Comparison of ENCODE assay signal across 8 cellular contexts in the genomic region with DNA sequence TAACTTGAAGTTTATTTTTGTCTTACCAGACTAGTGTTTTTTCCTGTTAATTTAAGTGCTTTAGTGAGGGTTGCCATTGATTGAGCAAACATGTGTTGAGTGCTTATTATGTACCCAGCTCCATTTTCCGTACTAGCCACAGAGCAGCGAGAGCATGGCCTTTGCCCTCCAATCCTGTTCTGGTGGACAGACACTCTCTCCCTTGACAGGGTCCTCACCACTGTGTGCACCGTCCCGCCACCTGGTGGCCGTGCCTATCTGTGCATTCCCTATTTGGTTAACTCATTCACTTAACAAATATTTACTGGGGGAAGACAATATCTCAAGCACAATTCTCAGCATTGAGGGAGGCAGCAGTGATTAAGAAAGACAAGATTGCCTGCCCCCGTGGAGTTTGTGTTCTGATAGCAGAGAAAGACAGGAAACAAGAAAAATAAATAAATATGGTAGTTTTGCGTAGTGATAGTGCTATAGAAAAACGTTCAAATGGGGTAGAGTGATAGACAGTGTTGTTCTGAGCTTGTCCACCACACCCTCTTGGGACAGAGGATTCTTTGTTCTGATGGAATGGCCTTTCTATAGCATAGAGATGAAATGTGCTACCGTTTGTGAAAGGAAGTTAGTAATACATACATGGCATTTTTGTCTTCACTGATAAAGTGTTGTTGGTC. TPM values are rescaled to one million over a fixed set of nuclear protein-coding genes. Genes with fewer than 3 reads are reported as not detected.
A peak's percentile ranks its signal among the peaks of the same experiment; 100 is the strongest.
DNase-seq lines count a peak whose midpoint lies in the region; ATAC-seq, FAIRE-seq and TF ChIP-seq lines count a peak whose summit lies in the region.

No MANE protein-coding gene starts in this region.

- H3K9me3 ChIP-seq in GM12878 (replicated peaks; ENCODE audit: control insufficient read depth, insufficient read depth, low read length) = no peaks in the 10 kb centered on the region

- no peaks in the 10 kb centered on the region for H3K79me2 ChIP-seq in ACC112 (ENCODE audit: control insufficient read depth, insufficient read depth, low read length, unreplicated experiment)
- no peaks in the 10 kb centered on the region for H3K79me2 ChIP-seq in GM12878 (ENCODE audit: control insufficient read depth, insufficient read depth, low read length)

- RAD21 ChIA-PET in GM12878 (lab: Charles Lee; ENCODE audit: unreplicated experiment) = interaction anchor here (0.5 to 2.0 kb wide), 5 partner anchors 9 to 75 kb away, joined by 3 to 7 read pairs (median 5); no protein-coding TSS in a partner anchor

- in situ Hi-C loops in GM12878 (cut with MboI) = no loop called here

- peak; percentile 47 for FAIRE-seq in GM12878 (lab: Jason Lieb, UNC)

- H3K9ac ChIP-seq in GM12878 (ENCODE audit: control insufficient read depth, insufficient read depth, low read length) = no peak overlapping the region

- SMC1A ChIA-PET in GM12878 (lab: Charles Lee; ENCODE audit: uncharacterized antibody, unreplicated experiment) = interaction anchor here (1.0 to 7.8 kb wide), 6 partner anchors 9 to 72 kb away, joined by 3 to 63 read pairs (median 5); no protein-coding TSS in a partner anchor

- H3K4me1 ChIP-seq in ACC112 (ENCODE audit: control insufficient read depth, insufficient read depth, low read length, unreplicated experiment) (peaks cover 28% of the 10 kb centered on the region), GM12878 (ENCODE audit: control insufficient read depth, insufficient read depth, low read length) (0 out of 2 replicates have a peak, but pooled peaks cover 2% of the 10 kb centered on the region)

- no peak overlapping the region for H3K4me2 ChIP-seq in GM12878 (ENCODE audit: control insufficient read depth, insufficient read depth)

- ATAC-seq in HG03342 (IDR thresholded peaks at IDR 0.05; ENCODE audit: unreplicated experiment) (peak; percentile 59), GM12878 (peak; percentile 78)

- TF ChIP-seq POLR2A in GM12878 (IDR thresholded peaks at IDR 0.05; ENCODE audit: low read depth, low read length) = no peak

- DNase-seq in SK-N-DZ (ENCODE audit: low spot score) (peak; percentile 44), GM12878 (ENCODE audit: low read depth, low spot score) (no peak), kidney glomerular epithelial cell (lab: John Stamatoyannopoulos, UW) (peak; percentile 21), NOMO-1 treated with DMSO at 0.1 percent for 48 hours (lab: John Stamatoyannopoulos, UW; ENCODE audit: unreplicated experiment) (no peak)
- DNase-seq in stimulated activated CD8-positive, alpha-beta memory T cell treated with anti-CD3 and anti-CD28 coated beads, Interleukin-15, amount 100 ng/mL, for 24 hours (ENCODE audit: low read depth) = peak; percentile 20

- H3K4me3 ChIP-seq in ACC112 (ENCODE audit: low read depth, low read length) (no peak overlapping the region), GM12875 (ENCODE audit: low read depth, low read length) (no peak overlapping the region), GM12878 (no peak overlapping the region)

- TF ChIP-seq EP300 in GM12878 (IDR thresholded peaks at IDR 0.05; ENCODE audit: borderline replicate concordance in 1 of 2, control insufficient read depth in 1 of 2, low read depth in 2 of 2, low read length in 2 of 2) = no peak

- 21% methylated on average over 9 of the region's 9 CpGs for WGBS in GM12878 (ENCODE audit: insufficient coverage, insufficient replicate concordance, low lambda C conversion rate, missing lambda C conversion rate)

- H3K36me3 ChIP-seq in ACC112 (ENCODE audit: insufficient read depth, low read length) = no peaks in the 10 kb centered on the region
- no peaks in the 10 kb centered on the region for H3K36me3 ChIP-seq in GM12878 (ENCODE audit: control insufficient read depth in 2 of 2, insufficient read depth in 2 of 2, low read length in 1 of 2)

- H3K27me3 ChIP-seq in ACC112 (ENCODE audit: insufficient read depth, low read length) = no peaks in the 10 kb centered on the region
- no peaks in the 10 kb centered on the region for H3K27me3 ChIP-seq in GM12878 (replicated peaks in 1 of 2; ENCODE audit: control insufficient read depth in 2 of 2, insufficient read depth in 2 of 2, low read length in 1 of 2)

- peak; percentile 62 for TF ChIP-seq RAD21 in GM12878 (IDR thresholded peaks at IDR 0.05; ENCODE audit: insufficient read depth, low read depth, low read length)

- POLR2A ChIA-PET in GM12878 (lab: Charles Lee) = no interaction called here

- intact Hi-C loops in GM12878 (cut with micrococcal nuclease; ENCODE audit: unreplicated experiment) = loop anchor here (1.0 to 10.0 kb wide), 5 partner anchors 15 to 575 kb away; no protein-coding TSS in a partner anchor

- no peak overlapping the region for H2AFZ ChIP-seq in ACC112 (ENCODE audit: low read length, unreplicated experiment)
- H2AFZ ChIP-seq in GM12878 (ENCODE audit: control insufficient read depth, low read depth, low read length) = no peak overlapping the region

- BruUV-seq in GM12878 (replicated peaks; lab: Mats Ljungman, UMichigan) = no TSS peak

- TF ChIP-seq CTCF in GM12875 (IDR thresholded peaks at IDR 0.05; ENCODE audit: borderline replicate concordance, insufficient read depth, low read depth, low read length) = peak; percentile 85
- TF ChIP-seq CTCF in GM12878 (IDR thresholded peaks at IDR 0.05 in 2 of 3, conservative IDR thresholded peaks at IDR 0.05 in 1 of 3; ENCODE audit: control insufficient read depth in 2 of 3, extremely low read depth in 1 of 3, insufficient read depth in 1 of 3, low read depth in 3 of 3, low read length in 3 of 3) = peak; percentile 77 to 90 (median 88)

- CTCF ChIA-PET in GM12878 (lab: Yijun Ruan, JAX) = interaction anchor here (0.7 to 10.1 kb wide), 12 partner anchors 9 to 376 kb away, joined by 3 to 131 read pairs (median 4); no protein-coding TSS in a partner anchor

- H4K20me1 ChIP-seq in GM12878 (ENCODE audit: control insufficient read depth, insufficient read depth) = no peaks in the 10 kb centered on the region

- peak overlapping the region; percentile 62; the same call in 1 of the 2 replicates for H3K27ac ChIP-seq in ACC112 (ENCODE audit: low read depth, low read length)
- no peak overlapping the region for H3K27ac ChIP-seq in GM12878 (ENCODE audit: control insufficient read depth, insufficient read depth)

TF ChIP-seq in GM12878, 131 proteins besides CTCF, POLR2A, EP300 and RAD21 (continues in another document):
- TF ChIP-seq SMC3 (IDR thresholded peaks at IDR 0.05; ENCODE audit: borderline replicate concordance, low read length) (peak; percentile 70; the same call in 1 of the 2 replicates), ZNF274 (IDR thresholded peaks at IDR 0.05; ENCODE audit: insufficient read depth, insufficient read length) (no peak)
- TF ChIP-seq, protein P1, sequence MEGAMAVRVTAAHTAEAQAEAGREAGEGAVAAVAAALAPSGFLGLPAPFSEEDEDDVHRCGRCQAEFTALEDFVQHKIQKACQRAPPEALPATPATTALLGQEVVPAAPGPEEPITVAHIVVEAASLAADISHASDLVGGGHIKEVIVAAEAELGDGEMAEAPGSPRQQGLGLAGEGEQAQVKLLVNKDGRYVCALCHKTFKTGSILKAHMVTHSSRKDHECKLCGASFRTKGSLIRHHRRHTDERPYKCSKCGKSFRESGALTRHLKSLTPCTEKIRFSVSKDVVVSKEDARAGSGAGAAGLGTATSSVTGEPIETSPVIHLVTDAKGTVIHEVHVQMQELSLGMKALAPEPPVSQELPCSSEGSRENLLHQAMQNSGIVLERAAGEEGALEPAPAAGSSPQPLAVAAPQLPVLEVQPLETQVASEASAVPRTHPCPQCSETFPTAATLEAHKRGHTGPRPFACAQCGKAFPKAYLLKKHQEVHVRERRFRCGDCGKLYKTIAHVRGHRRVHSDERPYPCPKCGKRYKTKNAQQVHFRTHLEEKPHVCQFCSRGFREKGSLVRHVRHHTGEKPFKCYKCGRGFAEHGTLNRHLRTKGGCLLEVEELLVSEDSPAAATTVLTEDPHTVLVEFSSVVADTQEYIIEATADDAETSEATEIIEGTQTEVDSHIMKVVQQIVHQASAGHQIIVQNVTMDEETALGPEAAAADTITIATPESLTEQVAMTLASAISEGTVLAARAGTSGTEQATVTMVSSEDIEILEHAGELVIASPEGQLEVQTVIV (IDR thresholded peaks at IDR 0.05; ENCODE audit: borderline replicate concordance, partially characterized antibody) = no peak

RNA-seq across cellular contexts. Expression of a gene that starts 13.0 kb away (rescaled TPM):
- polyA plus RNA-seq in SK-N-DZ (2014; cell fraction: cytosol; rRNA removed) = not detected in 2 replicates
- 0.01 TPM in 1 of 2 replicates, not detected in the other for polyA plus RNA-seq in SK-N-DZ (2014; cell fraction: nucleus; rRNA removed)
- not detected in 2 replicates for total RNA-seq in GM12878 (2013; cell fraction: nucleolus; rRNA removed)
- total RNA-seq in GM12878 (2014; rRNA removed) (not detected in 2 replicates), GM12878 (2014; rRNA removed; fragmentation: Illumina TruSeq; extraction: Trizol) (not detected in 2 replicates), GM12878 (2021) (not detected in 2 replicates)
- not detected for polyA plus RNA-seq in GM12878 (2011; ENCODE audit: low read depth)
- polyA plus RNA-seq in GM12878 (2011; rRNA removed) (0.04 and 0.05 TPM in 2 replicates), GM12878 (2014; fragmentation: Illumina TruSeq; extraction: Trizol) (under 0.01 and 0.02 TPM in 2 replicates), GM12878 (2014; fragmentation: Nextera tagmentation; extraction: Ambion mirVana) (not detected), GM12878 (2014; rRNA removed) (0.28 TPM in 1 of 2 replicates, not detected in the other), GM12878 (2016; fragmentation: Nextera tagmentation; extraction: Ambion mirVana) (not detected)
- polyA plus RNA-seq in GM12878 (2011; cell fraction: cytosol; rRNA removed) = 0.03 and 0.05 TPM in 2 replicates
- polyA plus RNA-seq in GM12878 (2011; cell fraction: nucleus; rRNA removed) = 0.03 and 0.04 TPM in 2 replicates
- 0.26 and 0.28 TPM in 2 replicates for polyA plus RNA-seq in GM12878 (2012)
- 0.98 TPM in 1 of 2 replicates, not detected in the other for polyA minus RNA-seq in GM12878 (2011; rRNA and poly(A)+ RNA removed)
- polyA minus RNA-seq in GM12878 (2011; cell fraction: cytosol; rRNA and poly(A)+ RNA removed) = not detected in 2 replicates
- polyA minus RNA-seq in GM12878 (2011; cell fraction: nucleus; rRNA and poly(A)+ RNA removed) = 0.10 TPM in 1 of 2 replicates, not detected in the other

Comparison
In these comparisons a context has a peak if more than half of its experiments do, and no peak if none do; other contexts are left out.
1. DNase-seq: peak in SK-N-DZ (single experiment), kidney glomerular epithelial cell (single experiment) and stimulated activated CD8-positive, alpha-beta memory T cell treated with anti-CD3 and anti-CD28 coated beads, Interleukin-15, amount 100 ng/mL, for 24 hours (single experiment); none in GM12878 (single experiment) and NOMO-1 treated with DMSO at 0.1 percent for 48 hours (single experiment).